Comparison of ENCODE assay signal across 26 cellular contexts in genomic region chr3:67312205-67312604, GRCh38.
"Had no signal": no experiment of that assay in that cellular context is flagged by ENCODE, and none has a peak within 500 bp of the region (broad histone marks: within the 10 kb centered on the region; RNA-seq: fewer than 3 reads in every experiment).

No MANE protein-coding gene starts in this region.

- DNase-seq: activated CD4-positive, alpha-beta T cell treated with anti-CD3 and anti-CD28 coated beads for 48 hours; activated CD4-positive, alpha-beta T cell treated with anti-CD3 and anti-CD28 coated beads, Interleukin-2, amount 50 U/mL, for 4 hours; activated CD4-positive, CD25-positive, alpha-beta regulatory T cell treated with anti-CD3 and anti-CD28 coated beads, Interleukin-2, amount 50 U/mL, for 72 hours; activated CD8-positive, alpha-beta memory T cell treated with anti-CD3 and anti-CD28 coated beads, Interleukin-2, amount 50 U/mL, for 48 hours; activated CD8-positive, alpha-beta T cell treated with anti-CD3 and anti-CD28 coated beads, Interleukin-2, amount 10 ng/mL, durations not matched to agents 7 days and 5 days; activated T-cell treated with anti-CD3 and anti-CD28 coated beads, Interleukin-2, amount 50 U/mL, for 1 hour; amniotic stem cell; brain microvascular endothelial cell; cerebellar nuclear complex; MG63; MV-4-11; NCI-H1092 treated with DMSO at 0.1 percent for 48 hours; NCI-H1436 treated with DMSO at 0.1 percent for 48 hours; NCI-H187; NCI-H2081 treated with DMSO at 0.1 percent for 48 hours; NCI-H345; NCI-H510A; NCI-H69; PC-3; SIG-M5; T-helper 17 cell; T-helper 9 cell had no signal

- H3K27me3 ChIP-seq: brain microvascular endothelial cell, MG63 had no signal

- H3K36me3 Mint-ChIP-seq: activated naive CD4-positive, alpha-beta T cell treated with anti-CD3 and anti-CD28 coated beads, Interleukin-2, amount 50 U/mL, for 24 hours; WTC11 had no signal

- H3K4me3 Mint-ChIP-seq: activated CD8-positive, alpha-beta T cell treated with anti-CD3 and anti-CD28 coated beads, Interleukin-2, amount 10 ng/mL, durations not matched to agents 7 days and 5 days; activated naive CD4-positive, alpha-beta T cell treated with anti-CD3 and anti-CD28 coated beads, Interleukin-2, amount 50 U/mL, for 24 hours; IgD-negative memory B cell; T-helper 17 cell; WTC11 had no signal

- H3K4me2 ChIP-seq: KMS-11 had no signal

- H3K27me3 Mint-ChIP-seq: IgD-negative memory B cell, T-helper 17 cell had no signal

- H3K27ac ChIP-seq: brain microvascular endothelial cell, KMS-11 had no signal

- H3K4me1 Mint-ChIP-seq: activated naive CD4-positive, alpha-beta T cell treated with anti-CD3 and anti-CD28 coated beads, Interleukin-2, amount 50 U/mL, for 24 hours; IgD-negative memory B cell had no signal

- H3K27ac Mint-ChIP-seq: activated CD8-positive, alpha-beta T cell treated with anti-CD3 and anti-CD28 coated beads, Interleukin-2, amount 10 ng/mL, durations not matched to agents 7 days and 5 days; activated naive CD4-positive, alpha-beta T cell treated with anti-CD3 and anti-CD28 coated beads, Interleukin-2, amount 50 U/mL, for 24 hours; IgD-negative memory B cell; T-helper 17 cell; WTC11 had no signal

- H3K9me3 ChIP-seq: MG63 had no signal

- H3K36me3 ChIP-seq: brain microvascular endothelial cell, MG63 had no signal

- H3K9me3 Mint-ChIP-seq: activated naive CD4-positive, alpha-beta T cell treated with anti-CD3 and anti-CD28 coated beads, Interleukin-2, amount 50 U/mL, for 24 hours; IgD-negative memory B cell had no signal

- H3K4me3 ChIP-seq: MG63 had no signal
